ENCODE assay signal across 1 cellular context in genomic region chr4:37073226-37073840, GRCh38.
TF ChIP-seq lines count a peak whose summit lies in the region.

No MANE protein-coding gene starts in this region.

TF ChIP-seq in GM23338, 12 proteins besides CTCF, POLR2A, EP300 and RAD21 (continued from another document):
- TF ChIP-seq ZNF462 (CRISPR knock-in tag; IDR thresholded peaks at IDR 0.05) (no peak), ZNF331 (CRISPR knock-in tag; IDR thresholded peaks at IDR 0.05; ENCODE audit: low read depth) (no peak)
